In the genomic region with DNA sequence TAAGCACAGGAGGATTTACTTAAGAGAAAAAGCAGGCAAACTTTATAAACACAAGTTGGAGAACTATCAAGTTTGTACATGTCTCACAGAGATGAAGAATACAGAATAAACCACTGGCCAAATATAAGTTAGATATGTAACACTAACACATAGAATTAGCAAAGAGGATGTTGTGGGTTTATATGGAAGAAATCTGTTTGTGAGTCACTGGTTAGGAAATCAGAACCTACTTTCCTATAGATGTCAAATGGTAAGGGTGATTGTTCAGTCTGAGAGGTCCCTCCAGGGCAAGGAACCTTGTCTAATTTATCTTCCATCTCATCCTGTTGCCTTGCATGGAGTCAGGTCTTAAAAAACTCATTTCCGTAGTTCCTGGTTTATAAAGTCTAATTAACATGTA, we compare ENCODE assay signal across 19 cellular contexts. TPM values are rescaled to one million over a fixed set of nuclear protein-coding genes. Genes with fewer than 3 reads are reported as not detected.
DNase-seq lines count a peak whose midpoint lies in the region; ATAC-seq, FAIRE-seq and TF ChIP-seq lines count a peak whose summit lies in the region.
"Had no signal": no experiment of that assay in that cellular context is flagged by ENCODE, and none has a peak within 500 bp of the region (broad histone marks: within the 10 kb centered on the region; RNA-seq: fewer than 3 reads in every experiment).

No MANE protein-coding gene starts in this region.

- H3K4me1 ChIP-seq in foreskin keratinocyte (peaks cover 22% of the 10 kb centered on the region), SJCRH30 (peaks cover 9% of the 10 kb centered on the region)
- H3K4me1 ChIP-seq: right atrium auricular region, vagina had no signal

- peak; percentile 11 for FAIRE-seq in D721Med (lab: Jason Lieb, UNC)

- H3K27ac ChIP-seq in foreskin keratinocyte (peak overlapping the region; percentile 59), SJCRH30 (no peak overlapping the region)
- H3K27ac ChIP-seq: C4-2B, KMS-11, right atrium auricular region, vagina had no signal

- peak; percentile 79 for ATAC-seq in foreskin keratinocyte
- ATAC-seq: stimulated activated memory B cell treated with anti-CD40 and anti-IgM and Interleukin-4, amounts not matched to agents 10 μg/mL and 1 μg/mL and 100 μg/mL, for 72 hours; WTC11 had no signal

- 0 out of 2 replicates have a peak, but pooled peaks cover 5% of the 10 kb centered on the region for H3K9me3 ChIP-seq in SJCRH30 (replicated peaks)
- H3K9me3 ChIP-seq: right atrium auricular region, SK-N-SH, vagina had no signal

- no peaks in the 10 kb centered on the region for H3K36me3 ChIP-seq in SJCRH30
- H3K36me3 ChIP-seq: right atrium auricular region, vagina had no signal

- no peak overlapping the region for H3K4me3 ChIP-seq in SJCRH30
- H3K4me3 ChIP-seq: lung, right atrium auricular region, vagina had no signal

- no peak for TF ChIP-seq CTCF in D721Med (IDR thresholded peaks at IDR 0.05; ENCODE audit: insufficient read depth, missing control alignments)
- no peak for TF ChIP-seq CTCF in foreskin keratinocyte (conservative IDR thresholded peaks at IDR 0.05)

- DNase-seq in D721Med (ENCODE audit: insufficient read length, low spot score), result no peak
- DNase-seq in HS-5 (ENCODE audit: low read depth), result peak; percentile 41
- peak; percentile 89 for DNase-seq in SIG-M5 treated with dmso at 0.1 percent for 504 hours (lab: John Stamatoyannopoulos, UW; ENCODE audit: unreplicated experiment)
- DNase-seq in foreskin keratinocyte, result peak; percentile 84 to 91
- no peak for DNase-seq in NAMALWA (ENCODE audit: low spot score)
- DNase-seq in NCI-H1092 (lab: John Stamatoyannopoulos, UW), result no peak
- DNase-seq in SJCRH30, result no peak
- DNase-seq: activated effector memory CD4-positive, alpha-beta T cell treated with Interleukin-2 at 50 U/mL for 16 hours; NCI-H1930; NCI-H82; SK-N-SH; stimulated activated CD4-positive, alpha-beta T cell treated with anti-CD3 and anti-CD28 coated beads, Interleukin-4, amount 100 ng/mL, for 4 hours had no signal

- no peaks in the 10 kb centered on the region for H3K27me3 ChIP-seq in foreskin keratinocyte
- H3K27me3 ChIP-seq in SJCRH30, result no peaks in the 10 kb centered on the region; the same call in 1 of the 2 replicates
- H3K27me3 ChIP-seq: right atrium auricular region, vagina had no signal

RNA-seq across cellular contexts. Expression of a gene that starts 14.8 kb away (rescaled TPM):
- total RNA-seq in foreskin keratinocyte, result 0.41 TPM in 1 of 2 replicates, not detected in the other
- polyA plus RNA-seq in foreskin keratinocyte, result 0.22 and 0.27 TPM in 2 replicates
- total RNA-seq in SJCRH30 (2014; rRNA removed; shearing (Covaris generic)), result 6.0 TPM in 2 replicates
- polyA plus RNA-seq: SK-N-SH had no signal

RNA-seq across cellular contexts. Expression of a gene that starts 23.9 kb away (rescaled TPM):
- total RNA-seq in foreskin keratinocyte, result 0.18 and 0.44 TPM in 2 replicates
- 0.28 and 0.32 TPM in 2 replicates for polyA plus RNA-seq in foreskin keratinocyte
- total RNA-seq in SJCRH30 (2014; rRNA removed; shearing (Covaris generic)), result not detected in 2 replicates
- total RNA-seq: right atrium auricular region, vagina had no signal
- polyA plus RNA-seq: SK-N-SH had no signal

RNA-seq across cellular contexts. Expression of a gene that starts 36.5 kb away (rescaled TPM):
- 0.28 and 0.44 TPM in 2 replicates for total RNA-seq in foreskin keratinocyte
- polyA plus RNA-seq in foreskin keratinocyte, result 0.21 and 0.30 TPM in 2 replicates
- total RNA-seq in SJCRH30 (2014; rRNA removed; shearing (Covaris generic)), result not detected in 2 replicates
- total RNA-seq: WTC11 had no signal
- polyA plus RNA-seq: SK-N-SH had no signal

RNA-seq across cellular contexts. Expression of a gene that starts 52.4 kb away (rescaled TPM):
- total RNA-seq in foreskin keratinocyte, result not detected in 2 replicates
- polyA plus RNA-seq in foreskin keratinocyte, result 0.01 TPM in 1 of 2 replicates, not detected in the other
- total RNA-seq in SJCRH30 (2014; rRNA removed; shearing (Covaris generic)), result not detected in 2 replicates
- polyA plus RNA-seq: SK-N-SH had no signal

Comparison
In these comparisons a context has a peak if more than half of its experiments do, and no peak if none do; other contexts are left out.
1. DNase-seq: peak in HS-5 (single experiment), SIG-M5 treated with dmso at 0.1 percent for 504 hours (single experiment) and foreskin keratinocyte (2 of 2); none in D721Med (single experiment), NAMALWA (single experiment), NCI-H1092 (single experiment) and SJCRH30 (0 of 2).